8 cellular contexts compared by ENCODE assay signal in genomic region chr1:209674957-209675566, GRCh38. TPM values are rescaled to one million over a fixed set of nuclear protein-coding genes. Genes with fewer than 3 reads are reported as not detected.
A peak's percentile ranks its signal among the peaks of the same experiment; 100 is the strongest.
DNase-seq lines count a peak whose midpoint lies in the region; ATAC-seq and TF ChIP-seq lines count a peak whose summit lies in the region.

TSS of gene G0S2 (plus strand) at chr1:209675412. CDS start at chr1:209675685, 273 bp downstream.

- ATAC-seq in foreskin keratinocyte (peak; percentile 58), GM18868 (IDR thresholded peaks at IDR 0.05; ENCODE audit: unreplicated experiment) (no peak), GM19452 (IDR thresholded peaks at IDR 0.05; ENCODE audit: unreplicated experiment) (no peak)

- peaks cover 31% of the 10 kb centered on the region for H3K27me3 Mint-ChIP-seq in activated naive CD4-positive, alpha-beta T cell treated with anti-CD3 and anti-CD28 coated beads, Interleukin-2, amount 50 U/mL, for 24 hours
- H3K27me3 Mint-ChIP-seq in nephron progenitor cell (ENCODE audit: low read depth, poor library complexity): peaks cover 96% of the 10 kb centered on the region

- peaks cover 25% of the 10 kb centered on the region for H3K4me1 ChIP-seq in foreskin keratinocyte
- H3K4me1 ChIP-seq in urinary bladder (ENCODE audit: insufficient read depth): peaks cover 2% of the 10 kb centered on the region

- no peaks in the 10 kb centered on the region for H3K36me3 ChIP-seq in urinary bladder (ENCODE audit: insufficient read depth)

- WGBS in urinary bladder: 3% methylated on average over 47 of the region's 47 CpGs

- no peaks in the 10 kb centered on the region for H3K27me3 ChIP-seq in foreskin keratinocyte

- H3K27ac Mint-ChIP-seq in activated naive CD4-positive, alpha-beta T cell treated with anti-CD3 and anti-CD28 coated beads, Interleukin-2, amount 50 U/mL, for 24 hours: peak within 1 kb of the TSS; percentile 5
- no peak within 1 kb of the TSS for H3K27ac Mint-ChIP-seq in nephron progenitor cell

- peak within 1 kb of the TSS; percentile 44 for H3K4me3 ChIP-seq in urinary bladder (ENCODE audit: low read depth, low read length)

- TF ChIP-seq CTCF in foreskin keratinocyte (conservative IDR thresholded peaks at IDR 0.05) (no peak), nephron progenitor cell (IDR thresholded peaks at IDR 0.05) (no peak)

- peaks cover 38% of the 10 kb centered on the region for H3K4me1 Mint-ChIP-seq in activated naive CD4-positive, alpha-beta T cell treated with anti-CD3 and anti-CD28 coated beads, Interleukin-2, amount 50 U/mL, for 24 hours
- H3K4me1 Mint-ChIP-seq in nephron progenitor cell: peaks cover 38% of the 10 kb centered on the region

- peak within 1 kb of the TSS; percentile 80 for H3K4me3 Mint-ChIP-seq in activated naive CD4-positive, alpha-beta T cell treated with anti-CD3 and anti-CD28 coated beads, Interleukin-2, amount 50 U/mL, for 24 hours
- H3K4me3 Mint-ChIP-seq in nephron progenitor cell: peak within 1 kb of the TSS; percentile 85

- peaks cover 2% of the 10 kb centered on the region for H3K36me3 Mint-ChIP-seq in activated naive CD4-positive, alpha-beta T cell treated with anti-CD3 and anti-CD28 coated beads, Interleukin-2, amount 50 U/mL, for 24 hours
- H3K36me3 Mint-ChIP-seq in nephron progenitor cell (ENCODE audit: low read depth): peaks cover 20% of the 10 kb centered on the region

- no peaks in the 10 kb centered on the region for H3K9me3 Mint-ChIP-seq in activated naive CD4-positive, alpha-beta T cell treated with anti-CD3 and anti-CD28 coated beads, Interleukin-2, amount 50 U/mL, for 24 hours
- H3K9me3 Mint-ChIP-seq in nephron progenitor cell: peaks cover 10% of the 10 kb centered on the region

- peak within 1 kb of the TSS; percentile 28 for H3K27ac ChIP-seq in foreskin keratinocyte
- no peak within 1 kb of the TSS for H3K27ac ChIP-seq in urinary bladder (ENCODE audit: low read depth)

- peak; percentile 91 for DNase-seq in COLO668 (lab: John Stamatoyannopoulos, UW; ENCODE audit: unreplicated experiment)
- peak; percentile 65 for DNase-seq in NCI-H510A treated with DMSO at 0.1 percent for 48 hours (lab: John Stamatoyannopoulos, UW)
- peak in 1 of 2 donors; percentile 61 for DNase-seq in foreskin keratinocyte
- peak; percentile 63 for DNase-seq in nephron progenitor cell

RNA-seq across cellular contexts. Expression of gene G0S2, which starts in this region (rescaled TPM):
- total RNA-seq in foreskin keratinocyte (19.7 and 24.0 TPM in 2 replicates), urinary bladder (17.0 TPM)
- polyA plus RNA-seq in foreskin keratinocyte (22.5 and 29.7 TPM in 2 replicates), urinary bladder (94.9 TPM)
